ENCODE assay signal across 9 cellular contexts in the genomic region with DNA sequence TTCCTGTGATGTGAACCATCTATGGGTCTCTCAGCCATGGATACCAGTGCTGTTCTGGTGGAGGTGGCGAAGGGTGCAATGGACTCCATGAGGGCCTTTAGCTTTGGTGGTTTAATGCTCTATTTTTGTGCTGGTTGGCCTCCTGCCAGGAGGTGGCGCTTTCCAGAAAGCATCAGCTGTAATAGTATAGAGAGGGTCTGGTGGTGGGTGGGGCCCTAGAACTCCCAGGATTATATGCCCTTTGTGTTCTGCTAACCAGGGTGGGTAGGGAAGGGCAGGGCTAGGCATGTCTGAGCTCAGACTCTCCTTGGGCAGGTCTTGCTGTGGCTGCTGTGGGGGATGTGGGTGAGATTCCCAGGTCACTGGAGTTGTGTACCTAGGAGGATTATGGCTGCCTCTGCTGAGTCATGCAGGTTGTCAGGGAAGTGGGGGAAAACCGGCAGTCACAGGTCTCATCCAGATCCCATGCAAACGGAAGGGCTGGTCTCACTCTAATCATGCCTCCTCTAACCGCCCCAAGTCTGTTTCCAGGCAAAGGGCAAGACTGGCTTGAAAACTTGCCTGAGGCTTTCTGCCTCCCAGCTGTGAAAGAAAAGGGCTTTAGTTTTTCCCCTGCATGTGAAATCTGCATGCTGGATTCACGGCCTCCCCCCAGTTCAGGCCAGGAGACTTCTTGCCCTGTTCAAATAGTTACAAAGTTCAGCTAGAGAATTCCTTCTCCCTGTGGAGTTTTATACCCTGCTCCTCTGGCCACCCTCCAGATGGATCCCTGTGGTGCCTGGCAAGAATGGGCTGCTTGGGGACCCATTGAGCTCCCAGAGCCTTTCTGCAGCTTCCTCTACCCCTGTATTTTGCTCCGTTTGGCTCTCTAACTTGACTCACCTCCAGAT. TPM values are rescaled to one million over a fixed set of nuclear protein-coding genes. Genes with fewer than 3 reads are reported as not detected.
DNase-seq lines count a peak whose midpoint lies in the region; ATAC-seq and TF ChIP-seq lines count a peak whose summit lies in the region.
"Not testable (repeated sequence)": the region's sequence is repeated elsewhere in the genome, so short reads cannot be mapped to it uniquely, and the experiment has no call there.
"Had no signal": no experiment of that assay in that cellular context is flagged by ENCODE, and none has a peak within 500 bp of the region (broad histone marks: within the 10 kb centered on the region; RNA-seq: fewer than 3 reads in every experiment).

No MANE protein-coding gene starts in this region.

- not testable (repeated sequence) for H4K20me1 ChIP-seq in DOHH2 (ENCODE audit: control insufficient read depth, insufficient read depth, low read depth, low read length); MM.1S (ENCODE audit: insufficient read depth, low read length)

- H3K27ac ChIP-seq in DOHH2 (ENCODE audit: low read depth, low read length); MM.1S (ENCODE audit: low read length); endodermal cell (ENCODE audit: low read depth, low read length): not testable (repeated sequence)

- not testable (repeated sequence) for H3K4me2 ChIP-seq in DOHH2 (ENCODE audit: low read length); MM.1S (ENCODE audit: low read depth, low read length)

- whole genome bisulfite sequencing in endodermal cell (ENCODE audit: insufficient coverage in 1 of 2, insufficient read length in 1 of 2), 2 experiments: 94 to 100% methylated on average over 4 to 7 of the region's 7 CpGs

- H3K79me2 ChIP-seq in DOHH2 (ENCODE audit: control insufficient read depth, low read length); MM.1S (ENCODE audit: low read length): not testable (repeated sequence)

- H3K9ac ChIP-seq in MM.1S (ENCODE audit: low read length); endodermal cell (ENCODE audit: extremely low read depth, low read length, poor library complexity, severe bottlenecking): not testable (repeated sequence)

- POLR2A ChIA-PET in naive thymus-derived CD8-positive, alpha-beta T cell (lab: Charles Lee): not testable (repeated sequence)

- peak; percentile 26 for TF ChIP-seq CTCF in DOHH2 (IDR thresholded peaks at IDR 0.05; ENCODE audit: low read depth, low read length, poor library complexity, severe bottlenecking)
- 0 out of 2 replicates have a peak, but pooled peaks have one; percentile 11 for TF ChIP-seq CTCF in MM.1S (IDR thresholded peaks at IDR 0.05; ENCODE audit: low read length)
- TF ChIP-seq CTCF in endodermal cell (conservative IDR thresholded peaks at IDR 0.05): peak; percentile 43

- not testable (repeated sequence) for H3K9me2 ChIP-seq in DOHH2 (replicated peaks; ENCODE audit: control insufficient read depth, low read length); MM.1S (replicated peaks; ENCODE audit: insufficient read depth, low read length)

- DNase-seq in MM.1S; activated T-cell treated with anti-CD3 and anti-CD28 coated beads, Interleukin-2, amount 50 U/mL, for 24 hours; naive thymus-derived CD8-positive, alpha-beta T cell: not testable (repeated sequence)
- DNase-seq in T-helper 22 cell (ENCODE audit: low read depth) (peak; percentile 17), endodermal cell (peak; percentile 55)

- peaks cover 83% of the 10 kb centered on the region for H3K4me1 Mint-ChIP-seq in activated T-cell treated with anti-CD3 and anti-CD28 coated beads, Interleukin-2, amount 50 U/mL, for 24 hours (ENCODE audit: low read depth)
- H3K4me1 Mint-ChIP-seq in activated naive CD8-positive, alpha-beta T cell (ENCODE audit: low read depth): peaks cover 87% of the 10 kb centered on the region
- H3K4me1 Mint-ChIP-seq in endodermal cell: not testable (repeated sequence)
- H3K4me1 Mint-ChIP-seq in naive thymus-derived CD8-positive, alpha-beta T cell: peaks cover 46 to 88% (median 88%) of the 10 kb centered on the region in 4 donors

- not testable (repeated sequence) for H3F3A ChIP-seq in DOHH2 (ENCODE audit: control insufficient read depth, insufficient read depth); MM.1S (ENCODE audit: insufficient read depth, low read length)

- peaks cover 99% of the 10 kb centered on the region for H3K36me3 Mint-ChIP-seq in activated T-cell treated with anti-CD3 and anti-CD28 coated beads, Interleukin-2, amount 50 U/mL, for 24 hours (ENCODE audit: low read depth)
- peaks cover 23% of the 10 kb centered on the region for H3K36me3 Mint-ChIP-seq in activated naive CD8-positive, alpha-beta T cell
- H3K36me3 Mint-ChIP-seq in endodermal cell (ENCODE audit: low read depth): not testable (repeated sequence)
- H3K36me3 Mint-ChIP-seq in naive thymus-derived CD8-positive, alpha-beta T cell: peaks cover 3 to 52% (median 25%) of the 10 kb centered on the region in 3 donors

- H3K4me1 ChIP-seq in DOHH2 (ENCODE audit: control insufficient read depth, low read length); MM.1S (ENCODE audit: low read length); endodermal cell (ENCODE audit: control insufficient read depth, insufficient read depth, low read length): not testable (repeated sequence)

- H3K4me3 Mint-ChIP-seq in activated T-cell treated with anti-CD3 and anti-CD28 coated beads, Interleukin-2, amount 50 U/mL, for 24 hours: peak overlapping the region; percentile 92
- H3K4me3 Mint-ChIP-seq in activated naive CD8-positive, alpha-beta T cell: peak overlapping the region; percentile 76
- not testable (repeated sequence) for H3K4me3 Mint-ChIP-seq in endodermal cell
- peak overlapping the region in 9 of 10 donors; percentile 1 to 78 (median 61) for H3K4me3 Mint-ChIP-seq in naive thymus-derived CD8-positive, alpha-beta T cell

- not testable (repeated sequence) for H3K27me3 ChIP-seq in DOHH2 (ENCODE audit: control insufficient read depth, low read length); MM.1S (replicated peaks; ENCODE audit: insufficient read depth, low read length); endodermal cell (ENCODE audit: control insufficient read depth, insufficient read depth, low read length, poor library complexity, severe bottlenecking)

- H3K9me3 Mint-ChIP-seq in activated T-cell treated with anti-CD3 and anti-CD28 coated beads, Interleukin-2, amount 50 U/mL, for 24 hours; activated naive CD8-positive, alpha-beta T cell (ENCODE audit: low read depth); naive thymus-derived CD8-positive, alpha-beta T cell: not testable (repeated sequence)
- H3K9me3 Mint-ChIP-seq in endodermal cell: peaks cover 12% of the 10 kb centered on the region

- H3K36me3 ChIP-seq in DOHH2 (ENCODE audit: control insufficient read depth, low read length); MM.1S (replicated peaks; ENCODE audit: insufficient read depth, low read length); endodermal cell (ENCODE audit: control insufficient read depth, insufficient read depth, low read length): not testable (repeated sequence)

- H3K27me3 Mint-ChIP-seq in activated T-cell treated with anti-CD3 and anti-CD28 coated beads, Interleukin-2, amount 50 U/mL, for 24 hours; activated naive CD8-positive, alpha-beta T cell; endodermal cell (ENCODE audit: insufficient read depth); naive thymus-derived CD8-positive, alpha-beta T cell: not testable (repeated sequence)

- H3K9me3 ChIP-seq in DOHH2 (ENCODE audit: control insufficient read depth, insufficient read depth, low read length); MM.1S (replicated peaks; ENCODE audit: insufficient read depth, low read length); endodermal cell (ENCODE audit: control insufficient read depth, low read length): not testable (repeated sequence)

- not testable (repeated sequence) for ATAC-seq in naive thymus-derived CD8-positive, alpha-beta T cell

- H2AFZ ChIP-seq in MM.1S (ENCODE audit: low read length): not testable (repeated sequence)

- peak overlapping the region; percentile 91 for H3K27ac Mint-ChIP-seq in activated T-cell treated with anti-CD3 and anti-CD28 coated beads, Interleukin-2, amount 50 U/mL, for 24 hours
- H3K27ac Mint-ChIP-seq in activated naive CD8-positive, alpha-beta T cell: peak overlapping the region; percentile 82
- not testable (repeated sequence) for H3K27ac Mint-ChIP-seq in endodermal cell
- peak overlapping the region; percentile 14 to 93 (median 58) for H3K27ac Mint-ChIP-seq in naive thymus-derived CD8-positive, alpha-beta T cell

- H3K4me3 ChIP-seq in DOHH2 (ENCODE audit: low read length); MM.1S (ENCODE audit: low read length): not testable (repeated sequence)
- H3K4me3 ChIP-seq in endodermal cell (ENCODE audit: low read length): peak overlapping the region; percentile 12

RNA-seq across cellular contexts. Expression of gene ICOS, which starts 7.2 kb away (rescaled TPM):
- not detected for total RNA-seq in endodermal cell
- not detected for polyA plus RNA-seq in endodermal cell (2013, experiment 1 of 2)
- polyA plus RNA-seq in endodermal cell (2013, experiment 2 of 2): not detected
- total RNA-seq in naive thymus-derived CD8-positive, alpha-beta T cell: 10 to 100 TPM; 31.9 to 36.1 TPM
- polyA plus RNA-seq in naive thymus-derived CD8-positive, alpha-beta T cell: 10 to 100 TPM in 1 of 3 donors, 1 to 10 TPM in 2; 7.5 to 14.0 (median 8.6) TPM
- total RNA-seq: frontal cortex, lung microvascular endothelial cell had no signal

Comparison
In these comparisons a context has a peak if more than half of its experiments do, and no peak if none do; other contexts are left out.
1. RNA of gene ICOS, which starts 7.2 kb away (total RNA-seq): 31.9 to 36.1 TPM in naive thymus-derived CD8-positive, alpha-beta T cell; not detected in endodermal cell; every median in the first group is over 10 times any median in the second.
2. Peak in every context shown above with its lines, with median percentiles within 50 percentile points of each other: CTCF ChIP-seq.